Comparison of ENCODE assay signal across 8 cellular contexts in genomic region chr4:2837904-2838496, GRCh38. TPM values are rescaled to one million over a fixed set of nuclear protein-coding genes. Genes with fewer than 3 reads are reported as not detected.
DNase-seq lines count a peak whose midpoint lies in the region; ATAC-seq and TF ChIP-seq lines count a peak whose summit lies in the region.

No MANE protein-coding gene starts in this region.

- peak overlapping the region; percentile 97 for H3K27ac Mint-ChIP-seq in activated CD8-positive, alpha-beta T cell treated with anti-CD3 and anti-CD28 coated beads for 36 hours
- H3K27ac Mint-ChIP-seq in neural progenitor cell (peak overlapping the region; percentile 50), glutamatergic neuron (ENCODE audit: unreplicated experiment) (no peak overlapping the region)

- CTCF ChIA-PET in activated CD8-positive, alpha-beta T cell treated with anti-CD3 and anti-CD28 coated beads for 36 hours (lab: Charles Lee), result no interaction called here

- intact Hi-C loops in activated CD8-positive, alpha-beta T cell treated with anti-CD3 and anti-CD28 coated beads for 36 hours (cut with micrococcal nuclease), result no loop called here
- intact Hi-C loops in thyroid gland (cut with DNase I), result no loop called here

- no peaks in the 10 kb centered on the region for H3K9me2 ChIP-seq in Karpas-422 (replicated peaks; ENCODE audit: insufficient read depth, low read length)

- peaks cover 24% of the 10 kb centered on the region for H3K36me3 Mint-ChIP-seq in activated CD8-positive, alpha-beta T cell treated with anti-CD3 and anti-CD28 coated beads for 36 hours (ENCODE audit: low read depth)
- H3K36me3 Mint-ChIP-seq in neural progenitor cell (peaks cover 5% of the 10 kb centered on the region), glutamatergic neuron (ENCODE audit: unreplicated experiment) (peaks cover 4% of the 10 kb centered on the region)

- peak; percentile 88 for ATAC-seq in activated CD8-positive, alpha-beta T cell treated with anti-CD3 and anti-CD28 coated beads for 36 hours
- ATAC-seq in GM21723 (IDR thresholded peaks at IDR 0.05; ENCODE audit: unreplicated experiment), result no peak

- no peaks in the 10 kb centered on the region for H3K27me3 Mint-ChIP-seq in activated CD8-positive, alpha-beta T cell treated with anti-CD3 and anti-CD28 coated beads for 36 hours
- H3K27me3 Mint-ChIP-seq in neural progenitor cell (ENCODE audit: insufficient read depth, low read depth), result no peaks in the 10 kb centered on the region
- peaks cover 4% of the 10 kb centered on the region for H3K27me3 Mint-ChIP-seq in glutamatergic neuron (ENCODE audit: unreplicated experiment)

- H3K9me3 ChIP-seq in Karpas-422 (ENCODE audit: low read length) (no peaks in the 10 kb centered on the region), neural progenitor cell (ENCODE audit: low read depth) (no peaks in the 10 kb centered on the region), thyroid gland (no peaks in the 10 kb centered on the region)

- no peak for TF ChIP-seq CTCF in activated CD8-positive, alpha-beta T cell treated with anti-CD3 and anti-CD28 coated beads for 36 hours (IDR thresholded peaks at IDR 0.05)
- TF ChIP-seq CTCF in neural progenitor cell (IDR thresholded peaks at IDR 0.05) (no peak), thyroid gland (IDR thresholded peaks at IDR 0.05) (no peak), glutamatergic neuron (IDR thresholded peaks at IDR 0.05; ENCODE audit: partially characterized antibody, unreplicated experiment) (no peak)

- DNase-seq in Karpas-422 (peak; percentile 74), epidermal melanocyte (ENCODE audit: insufficient read length, low spot score) (peak; percentile 76), neural progenitor cell (ENCODE audit: low spot score) (no peak), thyroid gland (peak in 1 of 2 donors; percentile 24), NCI-H2227 treated with DMSO at 0.1 percent for 48 hours (lab: John Stamatoyannopoulos, UW) (no peak), glutamatergic neuron (no peak)
- peak; percentile 83 for DNase-seq in activated CD8-positive, alpha-beta T cell treated with anti-CD3 and anti-CD28 coated beads for 36 hours

- 0 out of 2 replicates have a peak overlapping the region, but pooled peaks have one; percentile 2 for H2AFZ ChIP-seq in Karpas-422 (ENCODE audit: low read length)
- no peak overlapping the region for H2AFZ ChIP-seq in neural progenitor cell (replicated peaks)

- H3F3A ChIP-seq in neural progenitor cell (ENCODE audit: low read depth), result peaks cover 23% of the 10 kb centered on the region

- TF ChIP-seq POLR2A in thyroid gland (IDR thresholded peaks at IDR 0.05), result no peak

- no peaks in the 10 kb centered on the region for H3K79me2 ChIP-seq in Karpas-422 (ENCODE audit: low read length)
- no peaks in the 10 kb centered on the region for H3K79me2 ChIP-seq in neural progenitor cell (ENCODE audit: low read depth)

- no peaks in the 10 kb centered on the region for H3K27me3 ChIP-seq in Karpas-422 (ENCODE audit: low read length)
- no peaks in the 10 kb centered on the region for H3K27me3 ChIP-seq in neural progenitor cell
- no peaks in the 10 kb centered on the region for H3K27me3 ChIP-seq in thyroid gland

- H3K27ac ChIP-seq in Karpas-422 (ENCODE audit: low read length) (peak overlapping the region; percentile 24; the same call in 1 of the 2 replicates), neural progenitor cell (no peak overlapping the region), thyroid gland (peak overlapping the region in 2 of 3 donors; percentile 12 to 58)

- H3K9ac ChIP-seq in Karpas-422 (ENCODE audit: low read length), result peak overlapping the region; percentile 59
- H3K9ac ChIP-seq in neural progenitor cell, result no peak overlapping the region

- H4K20me1 ChIP-seq in Karpas-422 (ENCODE audit: insufficient read depth, low read depth, low read length), result 0 out of 2 replicates have a peak, but pooled peaks cover 6% of the 10 kb centered on the region
- H4K20me1 ChIP-seq in neural progenitor cell (ENCODE audit: low read depth), result no peaks in the 10 kb centered on the region

- peaks cover 55% of the 10 kb centered on the region for H3K4me1 Mint-ChIP-seq in activated CD8-positive, alpha-beta T cell treated with anti-CD3 and anti-CD28 coated beads for 36 hours (ENCODE audit: low read depth)
- H3K4me1 Mint-ChIP-seq in neural progenitor cell, result peaks cover 25% of the 10 kb centered on the region
- H3K4me1 Mint-ChIP-seq in glutamatergic neuron (ENCODE audit: low read depth, unreplicated experiment), result peaks cover 5% of the 10 kb centered on the region

- H3K4me3 Mint-ChIP-seq in activated CD8-positive, alpha-beta T cell treated with anti-CD3 and anti-CD28 coated beads for 36 hours, result peak overlapping the region; percentile 82
- H3K4me3 Mint-ChIP-seq in neural progenitor cell (no peak overlapping the region), glutamatergic neuron (ENCODE audit: unreplicated experiment) (no peak overlapping the region)

- no peaks in the 10 kb centered on the region; the same call in 1 of the 2 replicates for H3K36me3 ChIP-seq in Karpas-422 (ENCODE audit: insufficient read depth, low read length)
- H3K36me3 ChIP-seq in neural progenitor cell, result peaks cover 3% of the 10 kb centered on the region
- H3K36me3 ChIP-seq in thyroid gland, result peaks cover 0 to 7% of the 10 kb centered on the region in 2 donors

- H3K9me3 Mint-ChIP-seq in activated CD8-positive, alpha-beta T cell treated with anti-CD3 and anti-CD28 coated beads for 36 hours, result peaks cover 3% of the 10 kb centered on the region
- H3K9me3 Mint-ChIP-seq in neural progenitor cell (peaks cover 7% of the 10 kb centered on the region), glutamatergic neuron (ENCODE audit: unreplicated experiment) (peaks cover 11% of the 10 kb centered on the region)

- H3K4me3 ChIP-seq in Karpas-422 (ENCODE audit: low read length), result peak overlapping the region; percentile 52
- no peak overlapping the region for H3K4me3 ChIP-seq in neural progenitor cell
- H3K4me3 ChIP-seq in thyroid gland (replicated peaks in 1 of 3), result no peak overlapping the region

- H3K4me2 ChIP-seq in Karpas-422 (ENCODE audit: low read depth, low read length, poor library complexity, severe bottlenecking) (peak overlapping the region; percentile 67), neural progenitor cell (peak overlapping the region; percentile 18)

- peaks cover 53% of the 10 kb centered on the region for H3K4me1 ChIP-seq in Karpas-422 (ENCODE audit: low read length)
- peaks cover 12% of the 10 kb centered on the region for H3K4me1 ChIP-seq in neural progenitor cell
- H3K4me1 ChIP-seq in thyroid gland, result peaks cover 3 to 22% of the 10 kb centered on the region in 2 donors

- 42 to 56% methylated on average over 8 of the region's 8 CpGs for WGBS in thyroid gland, 2 donors

- POLR2A ChIA-PET in activated CD8-positive, alpha-beta T cell treated with anti-CD3 and anti-CD28 coated beads for 36 hours (lab: Charles Lee), result interaction anchor here (1.0 to 1.8 kb wide), 8 partner anchors 16 to 369 kb away, joined by 3 to 9 read pairs (median 4); partner anchors contain the start of gene RNF4

RNA-seq across cellular contexts. Expression of gene ADD1, which starts 5.6 kb away (rescaled TPM):
- 62.9 and 69.7 TPM in 2 replicates for total RNA-seq in Karpas-422 (2014; rRNA removed; shearing (Covaris generic); ENCODE audit: low replicate concordance)
- total RNA-seq in activated CD8-positive, alpha-beta T cell treated with anti-CD3 and anti-CD28 coated beads for 36 hours, result 100 to 1,000 TPM; 149 to 154 TPM
- total RNA-seq in neural progenitor cell (ENCODE audit: low replicate concordance) (131 and 140 TPM in 2 replicates), thyroid gland (100 to 1,000 TPM; 190 to 222 (median 194) TPM), glutamatergic neuron (ENCODE audit: unreplicated experiment) (276 TPM)

RNA-seq across cellular contexts. Expression of gene SH3BP2, which starts 45.1 kb away (rescaled TPM):
- 17.2 and 29.9 TPM in 2 replicates for total RNA-seq in Karpas-422 (2014; rRNA removed; shearing (Covaris generic); ENCODE audit: low replicate concordance)
- 10 to 100 TPM; 54.8 to 59.0 TPM for total RNA-seq in activated CD8-positive, alpha-beta T cell treated with anti-CD3 and anti-CD28 coated beads for 36 hours
- total RNA-seq in neural progenitor cell (ENCODE audit: low replicate concordance), result 11.8 and 30.8 TPM in 2 replicates
- 10 to 100 TPM; 29.6 to 43.5 (median 36.7) TPM for total RNA-seq in thyroid gland
- 85.3 TPM for total RNA-seq in glutamatergic neuron (ENCODE audit: unreplicated experiment)

Comparison
In these comparisons a context has a peak if more than half of its experiments do, and no peak if none do; other contexts are left out.
1. DNase-seq: peak in Karpas-422 (single experiment), activated CD8-positive, alpha-beta T cell treated with anti-CD3 and anti-CD28 coated beads for 36 hours (single experiment) and epidermal melanocyte (single experiment); none in neural progenitor cell (single experiment), NCI-H2227 treated with DMSO at 0.1 percent for 48 hours (single experiment) and glutamatergic neuron (single experiment).